In the genomic region with DNA sequence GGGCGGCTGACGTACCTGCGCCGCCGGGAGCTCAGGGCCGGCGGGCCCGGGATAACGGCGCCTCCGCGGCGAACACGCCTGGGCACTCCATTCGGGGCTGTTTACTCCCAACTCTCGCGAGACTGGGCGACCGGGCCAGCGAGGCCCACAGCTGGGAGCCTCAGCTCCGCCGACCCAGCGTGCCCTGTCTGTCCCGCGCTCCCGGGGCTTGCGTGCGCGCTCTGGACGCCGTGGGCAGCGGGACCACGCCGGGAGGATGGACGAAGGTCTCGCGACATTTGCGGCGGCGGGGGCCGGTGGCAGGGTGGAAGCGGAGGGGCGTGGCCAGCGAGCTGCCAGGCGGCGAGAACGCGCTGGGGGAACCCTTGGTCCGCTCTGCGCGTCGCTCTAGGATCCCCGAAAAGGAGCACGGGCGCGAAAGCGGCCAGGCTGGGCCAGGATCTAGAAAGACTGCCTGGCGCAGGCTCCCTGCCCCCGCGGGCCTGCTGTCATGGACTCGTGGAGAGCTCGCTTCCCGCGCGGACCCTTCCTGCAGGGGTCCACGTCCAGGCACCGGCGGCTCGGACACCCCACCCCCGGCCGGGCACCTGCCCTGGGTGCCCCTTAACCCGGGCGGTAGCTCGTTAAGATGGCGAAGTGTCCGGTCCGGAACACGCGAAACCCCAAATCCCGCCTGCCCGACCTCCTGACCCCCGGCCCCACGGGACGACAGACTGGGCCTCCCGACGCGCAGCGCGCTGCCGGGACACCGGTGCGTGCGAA, we compare ENCODE assay signal across 7 cellular contexts. TPM values are rescaled to one million over a fixed set of nuclear protein-coding genes. Genes with fewer than 3 reads are reported as not detected.
DNase-seq lines count a peak whose midpoint lies in the region; ATAC-seq, FAIRE-seq and TF ChIP-seq lines count a peak whose summit lies in the region.

A gene (minus strand): TSS at position 223 of the 762 bp plus-strand sequence. CDS start 15,159 bp downstream, outside the sequence.

- H3K4me3 ChIP-seq in astrocyte of the cerebellum (ENCODE audit: low read depth, low read length) (peak within 1 kb of the TSS; percentile 92), hepatocyte (peak within 1 kb of the TSS; percentile 89)

- DNase-seq in GM18507 (ENCODE audit: extremely low spot score, insufficient read length, low read depth): peak; percentile 98
- DNase-seq in NCI-H2029 (lab: John Stamatoyannopoulos, UW): peak; percentile 76
- DNase-seq in T-helper 22 cell (ENCODE audit: low read depth): peak; percentile 95
- peak; percentile 94 for DNase-seq in astrocyte of the cerebellum (ENCODE audit: low read depth)
- DNase-seq in hepatocyte (ENCODE audit: low spot score): peak; percentile 99
- DNase-seq in retina: peak; percentile 98

- peaks cover 50% of the 10 kb centered on the region for H3K79me2 ChIP-seq in hepatocyte

- H3K4me2 ChIP-seq in hepatocyte: peak within 1 kb of the TSS; percentile 82

- H3K27ac ChIP-seq in hepatocyte: peak within 1 kb of the TSS; percentile 96

- peak; percentile 93 for FAIRE-seq in GM18507 (lab: Jason Lieb, UNC)

- H3K27me3 ChIP-seq in hepatocyte: no peaks in the 10 kb centered on the region

- H4K20me1 ChIP-seq in hepatocyte (ENCODE audit: insufficient read depth, poor library complexity, severe bottlenecking): peaks cover 18% of the 10 kb centered on the region

- TF ChIP-seq CTCF in astrocyte of the cerebellum (IDR thresholded peaks at IDR 0.05; ENCODE audit: low read depth, low read length, missing control alignments): no peak
- TF ChIP-seq CTCF in hepatocyte (IDR thresholded peaks at IDR 0.05; ENCODE audit: poor library complexity): no peak

- ATAC-seq in HG02981 (IDR thresholded peaks at IDR 0.05; ENCODE audit: unreplicated experiment): peak; percentile 91

- no peaks in the 10 kb centered on the region for H3K9me3 ChIP-seq in hepatocyte (ENCODE audit: low read depth)

- in situ Hi-C loops in astrocyte of the cerebellum (cut with HindIII; ENCODE audit: low sequenced_read_pairs): no loop called here

- H3K4me1 ChIP-seq in hepatocyte (ENCODE audit: insufficient read depth): peaks cover 14% of the 10 kb centered on the region

- H3K36me3 ChIP-seq in hepatocyte (replicated peaks; ENCODE audit: insufficient read depth, low read depth): no peaks in the 10 kb centered on the region

- H3K9me2 ChIP-seq in hepatocyte (replicated peaks; ENCODE audit: insufficient read depth): no peaks in the 10 kb centered on the region

- peak within 1 kb of the TSS; percentile 88 for H2AFZ ChIP-seq in hepatocyte

- WGBS in hepatocyte (ENCODE audit: low lambda C conversion rate, missing lambda C conversion rate): 3% methylated on average over 92 of the region's 93 CpGs

RNA-seq across cellular contexts. Expression of the gene that starts here (rescaled TPM):
- 76.8 and 82.9 TPM in 2 replicates for total RNA-seq in hepatocyte
- 61.5 and 65.9 TPM in 2 replicates for polyA plus RNA-seq in hepatocyte

Comparison
In these comparisons a context has a peak if more than half of its experiments do, and no peak if none do; other contexts are left out.
1. Peak in every context shown above with its lines: DNase-seq, ATAC-seq, H3K4me3 ChIP-seq and H3K27ac ChIP-seq.